In genomic region chr10:32958992-32959703, GRCh38 we compare ENCODE assay signal across 8 cellular contexts. TPM values are rescaled to one million over a fixed set of nuclear protein-coding genes. Genes with fewer than 3 reads are reported as not detected.
DNase-seq lines count a peak whose midpoint lies in the region; ATAC-seq and TF ChIP-seq lines count a peak whose summit lies in the region.

No MANE protein-coding gene starts in this region.

- peak; percentile 39 for ATAC-seq in HG03039 (IDR thresholded peaks at IDR 0.05; ENCODE audit: unreplicated experiment)

- H3K36me3 Mint-ChIP-seq in activated CD4-positive, alpha-beta memory T cell treated with anti-CD3 and anti-CD28 coated beads for 36 hours = peaks cover 2% of the 10 kb centered on the region
- no peaks in the 10 kb centered on the region for H3K36me3 Mint-ChIP-seq in glutamatergic neuron (ENCODE audit: unreplicated experiment)

- no peak for TF ChIP-seq CTCF in glutamatergic neuron (IDR thresholded peaks at IDR 0.05; ENCODE audit: partially characterized antibody, unreplicated experiment)

- H3K4me1 Mint-ChIP-seq in activated CD4-positive, alpha-beta memory T cell treated with anti-CD3 and anti-CD28 coated beads for 36 hours (ENCODE audit: low read depth) = peaks cover 49% of the 10 kb centered on the region
- peaks cover 22% of the 10 kb centered on the region for H3K4me1 Mint-ChIP-seq in glutamatergic neuron (ENCODE audit: low read depth, unreplicated experiment)

- H3K27ac Mint-ChIP-seq in activated CD4-positive, alpha-beta memory T cell treated with anti-CD3 and anti-CD28 coated beads for 36 hours = peak overlapping the region; percentile 99
- peak overlapping the region; percentile 99 for H3K27ac Mint-ChIP-seq in glutamatergic neuron (ENCODE audit: unreplicated experiment)

- H3K4me3 Mint-ChIP-seq in activated CD4-positive, alpha-beta memory T cell treated with anti-CD3 and anti-CD28 coated beads for 36 hours = peak overlapping the region; percentile 90
- H3K4me3 Mint-ChIP-seq in glutamatergic neuron (ENCODE audit: unreplicated experiment) = peak overlapping the region; percentile 97

- H3K9me3 Mint-ChIP-seq in activated CD4-positive, alpha-beta memory T cell treated with anti-CD3 and anti-CD28 coated beads for 36 hours = no peaks in the 10 kb centered on the region
- peaks cover 12% of the 10 kb centered on the region for H3K9me3 Mint-ChIP-seq in glutamatergic neuron (ENCODE audit: unreplicated experiment)

- intact Hi-C loops in activated CD4-positive, alpha-beta memory T cell treated with anti-CD3 and anti-CD28 coated beads for 36 hours (cut with micrococcal nuclease) = loop anchor here (1.0 to 10.0 kb wide), 13 partner anchors 12 to 904 kb away; partner anchors contain the start of genes CCDC7 and KIF5B

- peaks cover 4% of the 10 kb centered on the region for H3K27me3 Mint-ChIP-seq in activated CD4-positive, alpha-beta memory T cell treated with anti-CD3 and anti-CD28 coated beads for 36 hours
- H3K27me3 Mint-ChIP-seq in glutamatergic neuron (ENCODE audit: unreplicated experiment) = peaks cover 8% of the 10 kb centered on the region

- POLR2A ChIA-PET in activated CD4-positive, alpha-beta memory T cell treated with anti-CD3 and anti-CD28 coated beads for 36 hours (lab: Charles Lee) = interaction anchor here (0.7 to 1.5 kb wide), 7 partner anchors 12 to 294 kb away, joined by 3 to 9 read pairs (median 4); no protein-coding TSS in a partner anchor

- CTCF ChIA-PET in activated CD4-positive, alpha-beta memory T cell treated with anti-CD3 and anti-CD28 coated beads for 36 hours (lab: Charles Lee) = interaction anchor here (0.6 to 1.4 kb wide), 7 partner anchors 12 to 168 kb away, joined by 3 to 8 read pairs (median 3); no protein-coding TSS in a partner anchor

- peak; percentile 43 for DNase-seq in activated naive CD4-positive, alpha-beta T cell treated with Interleukin-2 at 50 U/mL for 16 hours
- DNase-seq in activated naive CD4-positive, alpha-beta T cell (lab: John Stamatoyannopoulos, UW) = no peak
- DNase-seq in activated CD4-positive, alpha-beta memory T cell treated with anti-CD3 and anti-CD28 coated beads for 36 hours = peak; percentile 64
- DNase-seq in glutamatergic neuron = no peak
- peak; percentile 50 for DNase-seq in stimulated activated CD4-positive, alpha-beta T cell treated with anti-CD3 and anti-CD28 coated beads, Interleukin-4, amount 100 ng/mL, for 24 hours
- DNase-seq in epidermal melanocyte (ENCODE audit: insufficient read length, low spot score) = no peak
- DNase-seq in NK-92 treated with Interleukin-12 subunit alpha and Interleukin-12 subunit beta, amount 100 ng/mL, for 24 hours (lab: John Stamatoyannopoulos, UW) = no peak

RNA-seq across cellular contexts. Expression of gene ITGB1, which starts 1.1 kb away (rescaled TPM):
- 100 to 1,000 TPM; 113 to 117 TPM for total RNA-seq in activated CD4-positive, alpha-beta memory T cell treated with anti-CD3 and anti-CD28 coated beads for 36 hours
- 263 TPM for total RNA-seq in glutamatergic neuron (ENCODE audit: unreplicated experiment)

Comparison
In these comparisons a context has a peak if more than half of its experiments do, and no peak if none do; other contexts are left out.
1. DNase-seq: peak in activated naive CD4-positive, alpha-beta T cell treated with Interleukin-2 at 50 U/mL for 16 hours (single experiment), activated CD4-positive, alpha-beta memory T cell treated with anti-CD3 and anti-CD28 coated beads for 36 hours (single experiment) and stimulated activated CD4-positive, alpha-beta T cell treated with anti-CD3 and anti-CD28 coated beads, Interleukin-4, amount 100 ng/mL, for 24 hours (single experiment); none in activated naive CD4-positive, alpha-beta T cell (0 of 4), glutamatergic neuron (single experiment), epidermal melanocyte (single experiment) and NK-92 treated with Interleukin-12 subunit alpha and Interleukin-12 subunit beta, amount 100 ng/mL, for 24 hours (single experiment).